ENCODE assay signal across 9 cellular contexts in the genomic region with DNA sequence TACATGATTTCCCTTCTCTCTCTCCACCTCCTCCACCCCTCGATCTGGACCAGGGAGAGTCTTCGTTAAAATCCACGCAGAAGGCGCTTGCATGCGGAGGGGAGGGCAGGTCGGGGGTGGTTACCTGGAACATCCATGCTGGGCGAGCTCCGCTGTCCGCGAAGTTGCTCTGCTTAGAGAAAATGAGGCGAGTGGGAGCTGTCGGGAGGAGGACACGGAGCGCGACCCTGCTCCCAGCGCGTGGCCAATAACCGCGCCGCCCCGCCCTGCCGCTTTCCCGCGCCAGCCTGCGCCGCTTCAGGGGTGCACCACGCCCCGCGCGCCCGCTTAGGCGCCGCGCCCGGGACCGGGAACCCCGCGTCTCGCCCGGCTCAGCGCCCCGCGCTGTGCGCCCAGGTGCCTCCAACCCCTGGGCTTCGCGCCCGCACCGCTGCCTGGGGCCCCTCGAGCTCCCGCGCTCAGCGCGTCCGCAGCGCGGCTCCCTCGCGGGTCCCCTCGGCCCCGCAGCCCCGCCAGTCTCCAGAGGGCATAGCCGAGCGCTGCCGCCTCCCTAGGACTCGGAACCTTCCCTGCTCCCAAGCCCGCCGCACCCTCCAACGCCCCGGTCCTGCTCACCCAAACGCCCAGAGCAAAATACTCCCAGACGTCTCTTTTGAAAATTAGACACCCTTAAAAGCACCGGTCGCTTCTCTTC. TPM values are rescaled to one million over a fixed set of nuclear protein-coding genes. Genes with fewer than 3 reads are reported as not detected.
DNase-seq lines count a peak whose midpoint lies in the region; ATAC-seq, FAIRE-seq and TF ChIP-seq lines count a peak whose summit lies in the region.
"Had no signal": no experiment of that assay in that cellular context is flagged by ENCODE, and none has a peak within 500 bp of the region (broad histone marks: within the 10 kb centered on the region; RNA-seq: fewer than 3 reads in every experiment).

No MANE protein-coding gene starts in this region.

- H3K4me3 ChIP-seq in A549: peak overlapping the region; percentile 40
- H3K4me3 ChIP-seq in ascending aorta: peak overlapping the region; percentile 40 to 56
- H3K4me3 ChIP-seq in esophagus squamous epithelium: peak overlapping the region in 2 of 4 donors; percentile 3 to 38

- no peak overlapping the region for H3K27ac Mint-ChIP-seq in HFFc6
- no peak overlapping the region for H3K27ac Mint-ChIP-seq in memory B cell

- POLR2A ChIA-PET in A549 (lab: Yijun Ruan, JAX): no interaction called here

- TF ChIP-seq CTCF in A549 (IDR thresholded peaks at IDR 0.05): no peak
- no peak for TF ChIP-seq CTCF in HFFc6 (IDR thresholded peaks at IDR 0.05)
- no peak for TF ChIP-seq CTCF in ascending aorta (IDR thresholded peaks at IDR 0.05)
- no peak for TF ChIP-seq CTCF in esophagus squamous epithelium (IDR thresholded peaks at IDR 0.05)

- no peaks in the 10 kb centered on the region for H3K36me3 ChIP-seq in ascending aorta
- H3K36me3 ChIP-seq in esophagus squamous epithelium: no peaks in the 10 kb centered on the region

- TF ChIP-seq POLR2A in A549 (IDR thresholded peaks at IDR 0.05; ENCODE audit: low read length): no peak
- TF ChIP-seq POLR2A in esophagus squamous epithelium (IDR thresholded peaks at IDR 0.05): no peak

- in situ Hi-C loops in KBM-7 (cut with MboI; ENCODE audit: low pct_unique_long_range_greater_than_20kb, low sequenced_read_pairs): no loop called here

- ATAC-seq in A549 (peak; percentile 53 to 57), memory B cell (ENCODE audit: low read depth) (no peak), GM18858 (IDR thresholded peaks at IDR 0.05; ENCODE audit: unreplicated experiment) (no peak)

- CTCF ChIA-PET in A549 (lab: Yijun Ruan, JAX): interaction anchor here (0.6 to 1.5 kb wide), 10 partner anchors 9 to 1748 kb away, joined by 3 to 4 read pairs (median 3); no protein-coding TSS in a partner anchor

- no peak for FAIRE-seq in A549 (lab: Jason Lieb, UNC)

- H3K36me3 Mint-ChIP-seq in HFFc6 (ENCODE audit: low read depth) (peaks cover 5% of the 10 kb centered on the region; the same call in 1 of the 2 replicates), memory B cell (peaks cover 1% of the 10 kb centered on the region)

- no peak for TF ChIP-seq RAD21 in A549 (conservative IDR thresholded peaks at IDR 0.05 in 1 of 2, IDR thresholded peaks at IDR 0.05 in 1 of 2)

- peak overlapping the region; percentile 93 for H3K4me2 ChIP-seq in A549

- H3K4me1 Mint-ChIP-seq in HFFc6 (ENCODE audit: low read depth) (peaks cover 7% of the 10 kb centered on the region; the same call in 1 of the 2 replicates), memory B cell (peaks cover 9% of the 10 kb centered on the region)

- H3K27me3 Mint-ChIP-seq in HFFc6 (ENCODE audit: insufficient read depth) (peaks cover 13% of the 10 kb centered on the region), memory B cell (peaks cover 16% of the 10 kb centered on the region)

- DNase-seq in A549 (ENCODE audit: low read depth in 1 of 2, low spot score in 1 of 2): no peak
- no peak for DNase-seq in HFFc6
- no peak for DNase-seq in ascending aorta (ENCODE audit: low spot score in 2 of 2)
- no peak for DNase-seq in memory B cell (ENCODE audit: low spot score in 2 of 2)
- no peak for DNase-seq in NK-92 treated with Interleukin-12 subunit alpha and Interleukin-12 subunit beta, amount 100 ng/mL, for 24 hours (lab: John Stamatoyannopoulos, UW)
- DNase-seq in KBM-7: no peak
- no peak for DNase-seq in esophagus squamous epithelium (lab: John Stamatoyannopoulos, UW)
- DNase-seq: activated gamma-delta T cell treated with Interleukin-2 at 50 U/mL for 16 hours had no signal

- H3K27ac ChIP-seq in A549 (peak overlapping the region in 1 of 2 experiments; percentile 49; a peak in 1 of 6 replicates), ascending aorta (no peak overlapping the region), esophagus squamous epithelium (no peak overlapping the region)

- intact Hi-C loops in ascending aorta (cut with DNase I) (no loop called here), esophagus squamous epithelium (cut with DNase I) (no loop called here)

- H3K9me3 ChIP-seq in A549: no peaks in the 10 kb centered on the region
- no peaks in the 10 kb centered on the region for H3K9me3 ChIP-seq in ascending aorta
- no peaks in the 10 kb centered on the region for H3K9me3 ChIP-seq in esophagus squamous epithelium

- H3K4me3 Mint-ChIP-seq in HFFc6 (peak overlapping the region; percentile 7; the same call in 1 of the 2 replicates), memory B cell (peak overlapping the region; percentile 70)

- no peaks in the 10 kb centered on the region for H3K27me3 ChIP-seq in ascending aorta
- peaks cover 0 to 72% (median under 1%) of the 10 kb centered on the region in 4 donors for H3K27me3 ChIP-seq in esophagus squamous epithelium

- H3K4me1 ChIP-seq in A549: no peaks in the 10 kb centered on the region
- no peaks in the 10 kb centered on the region for H3K4me1 ChIP-seq in ascending aorta
- H3K4me1 ChIP-seq in esophagus squamous epithelium: peaks cover 0 to 25% (median 0%) of the 10 kb centered on the region in 3 donors

- H3K9me3 Mint-ChIP-seq in HFFc6 (no peaks in the 10 kb centered on the region; the same call in 1 of the 2 replicates), memory B cell (no peaks in the 10 kb centered on the region)

- no peak for TF ChIP-seq EP300 in A549 (IDR thresholded peaks at IDR 0.05)

- 31% methylated on average over 49 of the region's 73 CpGs for WGBS in A549 (ENCODE audit: missing lambda C conversion rate)
- WGBS in esophagus squamous epithelium, 2 donors: 0 to 10% methylated on average over 3 to 24 of the region's 73 CpGs

TF ChIP-seq in A549, 52 proteins besides CTCF, POLR2A, EP300 and RAD21:
- no peak for TF ChIP-seq ZNF302 (CRISPR knock-in tag; IDR thresholded peaks at IDR 0.05)
- TF ChIP-seq FOSL2 (IDR thresholded peaks at IDR 0.05): no peak
- TF ChIP-seq FOSL2 (CRISPR knock-in tag; IDR thresholded peaks at IDR 0.05): no peak
- TF ChIP-seq PHF8 (IDR thresholded peaks at IDR 0.05; ENCODE audit: borderline replicate concordance, low read depth): no peak
- no peak for TF ChIP-seq TP53 (CRISPR knock-in tag; IDR thresholded peaks at IDR 0.05)
- TF ChIP-seq ZSCAN20 (CRISPR knock-in tag; IDR thresholded peaks at IDR 0.05): no peak
- TF ChIP-seq HEYL (CRISPR knock-in tag; IDR thresholded peaks at IDR 0.05): no peak
- no peak for TF ChIP-seq POLR2AphosphoS2 (conservative IDR thresholded peaks at IDR 0.05; ENCODE audit: low read length)
- TF ChIP-seq, protein P1, sequence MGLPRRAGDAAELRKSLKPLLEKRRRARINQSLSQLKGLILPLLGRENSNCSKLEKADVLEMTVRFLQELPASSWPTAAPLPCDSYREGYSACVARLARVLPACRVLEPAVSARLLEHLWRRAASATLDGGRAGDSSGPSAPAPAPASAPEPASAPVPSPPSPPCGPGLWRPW (IDR thresholded peaks at IDR 0.05): no peak
- no peak for TF ChIP-seq RARB (CRISPR knock-in tag; IDR thresholded peaks at IDR 0.05)
- TF ChIP-seq EHF (CRISPR knock-in tag; IDR thresholded peaks at IDR 0.05): no peak
- TF ChIP-seq, protein P2, sequence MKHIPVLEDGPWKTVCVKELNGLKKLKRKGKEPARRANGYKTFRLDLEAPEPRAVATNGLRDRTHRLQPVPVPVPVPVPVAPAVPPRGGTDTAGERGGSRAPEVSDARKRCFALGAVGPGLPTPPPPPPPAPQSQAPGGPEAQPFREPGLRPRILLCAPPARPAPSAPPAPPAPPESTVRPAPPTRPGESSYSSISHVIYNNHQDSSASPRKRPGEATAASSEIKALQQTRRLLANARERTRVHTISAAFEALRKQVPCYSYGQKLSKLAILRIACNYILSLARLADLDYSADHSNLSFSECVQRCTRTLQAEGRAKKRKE (CRISPR knock-in tag; IDR thresholded peaks at IDR 0.05; ENCODE audit: low read depth): no peak

RNA-seq across cellular contexts. Expression of gene CBLN2, which starts 0.6 kb away (rescaled TPM):
- polyA plus RNA-seq in A549 (2011; rRNA removed) (0.27 and 0.30 TPM in 2 replicates), A549 (2017; fragmentation: RNase III; extraction: RNeasy Plus Mini Kit Qiagen cat#74134 plus additional on column Dnase treatment) (0.25 to 0.34 TPM (median 0.32 TPM) in 3 replicates)
- 0.36 and 0.53 TPM in 2 replicates for polyA plus RNA-seq in A549 (2012; cell fraction: cytosol; rRNA removed)
- 0.49 and 0.99 TPM in 2 replicates for polyA plus RNA-seq in A549 (2012; cell fraction: nucleus; rRNA removed)
- 0.17 TPM in 1 of 2 replicates, not detected in the other for polyA minus RNA-seq in A549 (2011; rRNA and poly(A)+ RNA removed)
- not detected for total RNA-seq in HFFc6 (2021; fragmentation: NEBNext Ultra II Directional; extraction: Animal tissue kit (Norgen Biotek cat#: 25700))
- total RNA-seq in ascending aorta (8.2 TPM), esophagus squamous epithelium (not detected)

Comparison
In these comparisons a context has a peak if more than half of its experiments do, and no peak if none do; other contexts are left out.
1. ATAC-seq: peak in A549 (2 of 2); none in memory B cell (single experiment) and GM18858 (single experiment).